In the genomic region with DNA sequence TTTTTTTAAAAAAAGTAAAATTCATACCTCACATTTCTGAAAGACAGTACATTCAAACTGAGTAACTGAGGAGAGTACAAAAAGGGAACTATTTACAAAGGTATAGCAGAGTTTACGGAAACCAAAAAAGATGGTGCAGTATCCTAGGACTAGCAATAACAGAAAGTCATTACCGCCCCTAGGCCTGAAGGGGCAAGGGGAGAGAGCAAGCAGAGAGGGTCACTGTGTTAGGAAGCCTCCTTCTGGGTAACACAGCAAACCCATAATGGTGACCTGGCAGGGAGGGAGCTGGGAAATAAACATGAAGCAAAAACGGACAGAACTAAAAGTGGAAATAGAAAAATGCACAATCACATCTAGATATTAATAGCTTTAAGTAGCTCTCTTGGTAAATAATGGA, we compare ENCODE assay signal across 28 cellular contexts. TPM values are rescaled to one million over a fixed set of nuclear protein-coding genes. Genes with fewer than 3 reads are reported as not detected.
DNase-seq lines count a peak whose midpoint lies in the region; ATAC-seq and TF ChIP-seq lines count a peak whose summit lies in the region.
"Had no signal": no experiment of that assay in that cellular context is flagged by ENCODE, and none has a peak within 500 bp of the region (broad histone marks: within the 10 kb centered on the region; RNA-seq: fewer than 3 reads in every experiment).

No MANE protein-coding gene starts in this region.

- H4K8ac ChIP-seq in IMR-90 (ENCODE audit: low read depth in 2 of 2, low read length in 2 of 2) (no peak overlapping the region), mesendoderm (ENCODE audit: low read depth, low read length) (no peak overlapping the region)

- no peak overlapping the region for H2AFZ ChIP-seq in IMR-90 (replicated peaks; ENCODE audit: low read length, poor library complexity)
- H2AFZ ChIP-seq: PC-9 had no signal

- peaks cover 13% of the 10 kb centered on the region for H3K79me2 ChIP-seq in mesendoderm (ENCODE audit: control insufficient read depth, insufficient read depth, low read length)

- no peak overlapping the region for H2BK120ac ChIP-seq in IMR-90 (ENCODE audit: low read depth, low read length)
- H2BK120ac ChIP-seq in mesendoderm (ENCODE audit: low read depth, low read length), result no peak overlapping the region

- CTCF ChIA-PET in IMR-90 (lab: Yijun Ruan, JAX) (interaction anchor here (1.2 kb wide), 1 partner anchor 285 kb away, joined by 3 read pairs; no protein-coding TSS in a partner anchor), WTC11 (lab: Charles Lee) (interaction anchor here (1.3 kb wide), 1 partner anchor 10 kb away, joined by 3 read pairs; no protein-coding TSS in a partner anchor)

- no peak overlapping the region for H3K18ac ChIP-seq in IMR-90 (ENCODE audit: low read depth, low read length)
- no peak overlapping the region for H3K18ac ChIP-seq in mesendoderm (ENCODE audit: low read length)

- H2AK5ac ChIP-seq in IMR-90 (ENCODE audit: low read depth, low read length) (no peak overlapping the region), mesendoderm (ENCODE audit: low read length) (no peak overlapping the region)

- no peak for TF ChIP-seq CTCF in IMR-90 (conservative IDR thresholded peaks at IDR 0.05; ENCODE audit: low read depth, low read length)
- TF ChIP-seq CTCF in WTC11 (IDR thresholded peaks at IDR 0.05), result no peak

- ATAC-seq in IMR-90 (ENCODE audit: low read depth) (no peak), WTC11 (peak; percentile 83), GM19351 (IDR thresholded peaks at IDR 0.05; ENCODE audit: unreplicated experiment) (no peak)
- ATAC-seq: GM12878, Right ventricle myocardium inferior had no signal

- no peak overlapping the region for H3K4ac ChIP-seq in IMR-90 (ENCODE audit: low read depth, low read length)
- no peak overlapping the region for H3K4ac ChIP-seq in mesendoderm (ENCODE audit: low read depth, low read length)

- H3K9ac ChIP-seq in IMR-90 (ENCODE audit: low read depth, low read length) (no peak overlapping the region), mesendoderm (ENCODE audit: low read length) (no peak overlapping the region)

- H3K23ac ChIP-seq in IMR-90 (ENCODE audit: low read depth, low read length) (peak overlapping the region; percentile 63; the same call in 1 of the 2 replicates), mesendoderm (ENCODE audit: low read length) (no peak overlapping the region)

- H3K36me3 ChIP-seq in IMR-90 (ENCODE audit: control insufficient read depth, insufficient read depth, low read length) (no peaks in the 10 kb centered on the region), mesendoderm (ENCODE audit: control insufficient read depth, insufficient read depth, low read length) (no peaks in the 10 kb centered on the region)
- H3K36me3 ChIP-seq: SJCRH30 had no signal

- H2BK20ac ChIP-seq in IMR-90 (ENCODE audit: low read depth, low read length), result no peak overlapping the region

- BruUV-seq in IMR-90 (replicated peaks; lab: Mats Ljungman, UMichigan), result no TSS peak

- no peak overlapping the region for H2BK5ac ChIP-seq in IMR-90 (ENCODE audit: low read depth, low read length, poor library complexity, severe bottlenecking)
- no peak overlapping the region for H2BK5ac ChIP-seq in mesendoderm (ENCODE audit: low read length)

- no CpG with 5 or more reads among the region's 3 CpGs for WGBS in IMR-90 (ENCODE audit: extremely low coverage in 2 of 2, insufficient read length in 1 of 2), 2 experiments
- no CpG with 5 or more reads among the region's 3 CpGs for WGBS in mesendoderm (ENCODE audit: extremely low coverage, insufficient coverage, low lambda C conversion rate)

- H3K56ac ChIP-seq in IMR-90 (ENCODE audit: extremely low read depth, insufficient read depth, low read length), result no peak overlapping the region
- no peak overlapping the region for H3K56ac ChIP-seq in mesendoderm (ENCODE audit: low read length)

- H3K14ac ChIP-seq in IMR-90 (replicated peaks; ENCODE audit: low read depth, low read length), result no peak overlapping the region

- peaks cover 6% of the 10 kb centered on the region for H3K9me3 Mint-ChIP-seq in activated CD4-positive, alpha-beta T cell treated with anti-CD3 and anti-CD28 coated beads, Interleukin-2, amount 10 ng/mL, durations not matched to agents 24 days and 14 days
- no peaks in the 10 kb centered on the region for H3K9me3 Mint-ChIP-seq in WTC11
- H3K9me3 Mint-ChIP-seq: CD8-positive, alpha-beta memory T cell had no signal

- no peak overlapping the region for H3K4me3 Mint-ChIP-seq in activated CD4-positive, alpha-beta T cell treated with anti-CD3 and anti-CD28 coated beads, Interleukin-2, amount 10 ng/mL, durations not matched to agents 24 days and 14 days
- no peak overlapping the region for H3K4me3 Mint-ChIP-seq in WTC11
- H3K4me3 Mint-ChIP-seq: B cell; CD8-positive, alpha-beta memory T cell had no signal

- H3K4me1 Mint-ChIP-seq in activated CD4-positive, alpha-beta T cell treated with anti-CD3 and anti-CD28 coated beads, Interleukin-2, amount 10 ng/mL, durations not matched to agents 24 days and 14 days, result peaks cover 9% of the 10 kb centered on the region
- peaks cover 2% of the 10 kb centered on the region; the same call in 1 of the 2 replicates for H3K4me1 Mint-ChIP-seq in WTC11

- peaks cover 19 to 30% of the 10 kb centered on the region in 2 experiments for H3K79me1 ChIP-seq in IMR-90 (ENCODE audit: low read depth in 1 of 2, low read length in 2 of 2)
- peaks cover 5% of the 10 kb centered on the region for H3K79me1 ChIP-seq in mesendoderm (ENCODE audit: low read length)

- H3K9me3 ChIP-seq in IMR-90 (ENCODE audit: control insufficient read depth, insufficient read depth, low read length), result no peaks in the 10 kb centered on the region
- H3K9me3 ChIP-seq: SJCRH30 had no signal

- no peak overlapping the region for H3K4me3 ChIP-seq in IMR-90 (ENCODE audit: insufficient read depth, low read depth, low read length)
- no peak overlapping the region for H3K4me3 ChIP-seq in mesendoderm (ENCODE audit: low read length)
- H3K4me3 ChIP-seq: GM12878, PC-9, SJCRH30 had no signal

- no peaks in the 10 kb centered on the region; the same call in 1 of the 2 replicates for H4K20me1 ChIP-seq in IMR-90 (ENCODE audit: insufficient read depth, low read length)

- no peaks in the 10 kb centered on the region for H3K27me3 Mint-ChIP-seq in activated CD4-positive, alpha-beta T cell treated with anti-CD3 and anti-CD28 coated beads, Interleukin-2, amount 10 ng/mL, durations not matched to agents 24 days and 14 days
- H3K27me3 Mint-ChIP-seq in WTC11 (ENCODE audit: low read depth), result no peaks in the 10 kb centered on the region
- H3K27me3 Mint-ChIP-seq: B cell; CD8-positive, alpha-beta memory T cell had no signal

- POLR2A ChIA-PET in IMR-90 (lab: Charles Lee; ENCODE audit: unreplicated experiment) (no interaction called here), WTC11 (lab: Charles Lee) (no interaction called here)

- no peak overlapping the region for H2AK9ac ChIP-seq in IMR-90 (replicated peaks; ENCODE audit: low read depth, low read length, poor library complexity)

- no peak overlapping the region for H4K5ac ChIP-seq in IMR-90 (ENCODE audit: low read depth, low read length)
- no peak overlapping the region for H4K5ac ChIP-seq in mesendoderm (ENCODE audit: low read length)

- H3K36me3 Mint-ChIP-seq in activated CD4-positive, alpha-beta T cell treated with anti-CD3 and anti-CD28 coated beads, Interleukin-2, amount 10 ng/mL, durations not matched to agents 24 days and 14 days (ENCODE audit: low read depth), result peaks cover 27% of the 10 kb centered on the region
- peaks cover 8% of the 10 kb centered on the region for H3K36me3 Mint-ChIP-seq in WTC11

- no peaks in the 10 kb centered on the region for H3K9me1 ChIP-seq in IMR-90 (ENCODE audit: insufficient read depth, low read length)

- intact Hi-C loops in activated CD4-positive, alpha-beta T cell treated with anti-CD3 and anti-CD28 coated beads, Interleukin-2, amount 10 ng/mL, durations not matched to agents 24 days and 14 days (cut with micrococcal nuclease), result no loop called here
- intact Hi-C loops in IMR-90 (cut with micrococcal nuclease), result no loop called here

- no peaks in the 10 kb centered on the region for H3K27me3 ChIP-seq in IMR-90 (ENCODE audit: control insufficient read depth, insufficient read depth, low read length)
- H3K27me3 ChIP-seq in mesendoderm (ENCODE audit: insufficient read depth, low read length, poor library complexity), result no peaks in the 10 kb centered on the region
- H3K27me3 ChIP-seq: SJCRH30 had no signal

- no peak for TF ChIP-seq POLR2A in IMR-90 (IDR thresholded peaks at IDR 0.05; ENCODE audit: low read depth, low read length)

- H3K27ac ChIP-seq in IMR-90 (ENCODE audit: insufficient read depth, low read length), result no peak overlapping the region
- no peak overlapping the region for H3K27ac ChIP-seq in mesendoderm (ENCODE audit: low read depth, low read length)
- H3K27ac ChIP-seq: 22Rv1, C4-2B, PC-9, SJCRH30 had no signal

- no peaks in the 10 kb centered on the region for H3K4me1 ChIP-seq in IMR-90 (ENCODE audit: control insufficient read depth, insufficient read depth, low read length)
- H3K4me1 ChIP-seq in mesendoderm (ENCODE audit: control insufficient read depth, low read depth, low read length), result no peaks in the 10 kb centered on the region
- H3K4me1 ChIP-seq: SJCRH30 had no signal

- in situ Hi-C loops in IMR-90 (cut with MboI; ENCODE audit: low sequenced_read_pairs), result no loop called here

- H4K91ac ChIP-seq in IMR-90 (ENCODE audit: insufficient read depth, low read depth, low read length), result no peak overlapping the region

- H2BK15ac ChIP-seq in IMR-90 (ENCODE audit: low read depth, low read length) (no peak overlapping the region), mesendoderm (replicated peaks; ENCODE audit: low read depth) (no peak overlapping the region)

- dilution Hi-C loops in IMR-90 (cut with HindIII; ENCODE audit: low sequenced_read_pairs, unreplicated experiment), result no loop called here

- no peak overlapping the region for H3K27ac Mint-ChIP-seq in activated CD4-positive, alpha-beta T cell treated with anti-CD3 and anti-CD28 coated beads, Interleukin-2, amount 10 ng/mL, durations not matched to agents 24 days and 14 days
- no peak overlapping the region for H3K27ac Mint-ChIP-seq in WTC11
- H3K27ac Mint-ChIP-seq: B cell had no signal

- H3K4me2 ChIP-seq in IMR-90 (ENCODE audit: low read depth, low read length), result no peak overlapping the region
- no peak overlapping the region for H3K4me2 ChIP-seq in mesendoderm (ENCODE audit: low read length)
- H3K4me2 ChIP-seq: PC-9 had no signal

- peak; percentile 43 for DNase-seq in activated CD4-positive, alpha-beta T cell treated with anti-CD3 and anti-CD28 coated beads, Interleukin-2, amount 10 ng/mL, durations not matched to agents 24 days and 14 days
- no peak for DNase-seq in activated CD4-positive, alpha-beta T cell treated with anti-CD3 and anti-CD28 coated beads for 48 hours
- DNase-seq in IMR-90, result no peak
- DNase-seq in WTC11 (ENCODE audit: low spot score), result no peak
- DNase-seq in mesendoderm, result peak; percentile 29
- no peak for DNase-seq in NCI-H774 (lab: John Stamatoyannopoulos, UW)
- DNase-seq in activated naive CD4-positive, alpha-beta T cell (lab: John Stamatoyannopoulos, UW), result no peak
- DNase-seq: CD8-positive, alpha-beta memory T cell; DMS 273 treated with DMSO at 0.1 percent for 48 hours; DMS79; EL; GDM1; Kasumi-1; MV-4-11; NCI-H1105; NCI-H1436 treated with DMSO at 0.1 percent for 48 hours; NCI-H187 treated with DMSO at 0.1 percent for 48 hours; NCI-H2171 treated with DMSO at 0.1 percent for 48 hours; NCI-H345; NCI-H510A treated with DMSO at 0.1 percent for 48 hours; PC-9; SJCRH30 had no signal

- no peak for TF ChIP-seq RAD21 in IMR-90 (IDR thresholded peaks at IDR 0.05; ENCODE audit: low read length)

RNA-seq across cellular contexts. Expression of gene VWA8, which starts 8.2 kb away (rescaled TPM):
- 28.4 TPM in 2 replicates for total RNA-seq in activated CD4-positive, alpha-beta T cell treated with anti-CD3 and anti-CD28 coated beads, Interleukin-2, amount 10 ng/mL, durations not matched to agents 24 days and 14 days
- total RNA-seq in IMR-90 (2012; rRNA removed) (18.3 and 19.7 TPM in 2 replicates), WTC11 (2021) (19.9 to 22.2 TPM (median 20.8 TPM) in 3 replicates)
- polyA plus RNA-seq in IMR-90 (2012; rRNA removed), result 5.4 and 5.9 TPM in 2 replicates
- polyA plus RNA-seq in IMR-90 (2012; cell fraction: cytosol; rRNA removed), result 1.6 and 2.0 TPM in 2 replicates
- 1.7 and 8.2 TPM in 2 replicates for polyA plus RNA-seq in IMR-90 (2012; cell fraction: nucleus; rRNA removed; ENCODE audit: low replicate concordance)
- 8.9 TPM for polyA plus RNA-seq in mesendoderm (2013, experiment 1 of 2)
- polyA plus RNA-seq in mesendoderm (2013, experiment 2 of 2), result 8.7 TPM

Comparison
In these comparisons a context has a peak if more than half of its experiments do, and no peak if none do; other contexts are left out.
1. DNase-seq: peak in activated CD4-positive, alpha-beta T cell treated with anti-CD3 and anti-CD28 coated beads, Interleukin-2, amount 10 ng/mL, durations not matched to agents 24 days and 14 days (single experiment) and mesendoderm (single experiment); none in activated CD4-positive, alpha-beta T cell treated with anti-CD3 and anti-CD28 coated beads for 48 hours (single experiment), IMR-90 (single experiment), WTC11 (single experiment), NCI-H774 (single experiment) and activated naive CD4-positive, alpha-beta T cell (0 of 4).